ENCODE assay signal across 19 cellular contexts in the genomic region with DNA sequence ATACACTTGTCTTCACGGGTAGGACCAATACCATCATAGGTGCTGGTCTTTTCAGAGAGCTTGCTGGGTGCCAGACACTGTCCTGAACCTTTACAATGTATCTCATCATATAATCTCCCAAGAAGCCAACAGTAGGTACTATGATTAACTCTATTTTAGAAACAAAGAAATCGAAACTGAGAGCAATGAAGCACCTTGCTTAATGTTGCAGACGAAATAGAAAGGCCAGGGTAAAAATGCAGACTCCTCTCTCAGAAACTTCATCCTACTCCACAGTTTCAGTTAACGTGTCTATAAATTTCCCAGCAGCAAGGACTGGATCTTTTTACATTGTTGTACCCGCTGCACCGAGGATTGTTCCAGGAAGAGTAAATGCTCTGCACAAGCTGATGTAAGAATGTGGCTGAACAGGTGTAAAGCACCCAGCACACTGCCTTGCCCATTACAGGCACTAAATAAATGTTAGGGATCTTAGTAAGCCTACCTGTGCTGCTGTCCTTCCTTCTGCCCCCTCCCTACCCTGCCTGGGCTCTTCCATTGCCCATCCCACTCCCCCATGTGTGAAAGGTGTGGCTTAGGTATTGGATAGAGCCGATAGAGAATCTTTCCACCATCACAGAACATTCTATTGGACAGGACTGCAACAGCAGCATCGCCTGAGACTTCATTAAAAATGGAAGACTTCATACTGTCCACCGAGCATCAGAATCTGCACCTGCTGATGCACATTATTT.
DNase-seq lines count a peak whose midpoint lies in the region; ATAC-seq, FAIRE-seq and TF ChIP-seq lines count a peak whose summit lies in the region.
"Had no signal": no experiment of that assay in that cellular context is flagged by ENCODE, and none has a peak within 500 bp of the region (broad histone marks: within the 10 kb centered on the region; RNA-seq: fewer than 3 reads in every experiment).

No MANE protein-coding gene starts in this region.

- peak overlapping the region; percentile 45 for H2AFZ ChIP-seq in MM.1S (ENCODE audit: low read length)
- no peak overlapping the region for H2AFZ ChIP-seq in mesenchymal stem cell (ENCODE audit: low read depth, low read length)

- H3K9me3 ChIP-seq in A549 (no peaks in the 10 kb centered on the region), MM.1S (replicated peaks; ENCODE audit: insufficient read depth, low read length) (no peaks in the 10 kb centered on the region), RWPE2 (ENCODE audit: severe bottlenecking) (no peaks in the 10 kb centered on the region), mesenchymal stem cell (ENCODE audit: control insufficient read depth, low read length) (no peaks in the 10 kb centered on the region), sigmoid colon (no peaks in the 10 kb centered on the region)
- H3K9me3 ChIP-seq: SK-N-SH had no signal

- H2BK12ac ChIP-seq in mesenchymal stem cell (ENCODE audit: low read length in 2 of 2): no peak overlapping the region

- 78% methylated on average over 9 of the region's 9 CpGs for WGBS in A549 (ENCODE audit: missing lambda C conversion rate)
- WGBS in mesenchymal stem cell: 79% methylated on average over 7 of the region's 9 CpGs
- WGBS in sigmoid colon, 2 donors: 57 to 71% methylated on average over 9 of the region's 9 CpGs

- H3F3A ChIP-seq in MM.1S (ENCODE audit: insufficient read depth, low read length): peaks cover 30% of the 10 kb centered on the region

- H3K4me2 ChIP-seq in A549 (no peak overlapping the region), MM.1S (ENCODE audit: low read depth, low read length) (peak overlapping the region; percentile 88), mesenchymal stem cell (ENCODE audit: low read length, poor library complexity, severe bottlenecking) (no peak overlapping the region)
- H3K4me2 ChIP-seq: SK-N-SH had no signal

- no peak overlapping the region for H3K4me3 ChIP-seq in A549
- peak overlapping the region; percentile 54 for H3K4me3 ChIP-seq in MM.1S (ENCODE audit: low read length)
- no peak overlapping the region for H3K4me3 ChIP-seq in RWPE2 (ENCODE audit: severe bottlenecking)
- no peak overlapping the region for H3K4me3 ChIP-seq in mesenchymal stem cell (ENCODE audit: insufficient read depth in 1 of 2, low read depth in 1 of 2, low read length in 2 of 2)
- H3K4me3 ChIP-seq in sigmoid colon: no peak overlapping the region

- H3K4me1 ChIP-seq in A549: peaks cover 33% of the 10 kb centered on the region
- H3K4me1 ChIP-seq in MM.1S (ENCODE audit: low read length): peaks cover 50% of the 10 kb centered on the region
- peaks cover 25% of the 10 kb centered on the region for H3K4me1 ChIP-seq in RWPE2 (ENCODE audit: insufficient read depth, poor library complexity, severe bottlenecking)
- H3K4me1 ChIP-seq in mesenchymal stem cell (ENCODE audit: control insufficient read depth, insufficient read depth, low read depth, low read length): peaks cover 8% of the 10 kb centered on the region
- H3K4me1 ChIP-seq in sigmoid colon: peaks cover 0 to 5% (median 4%) of the 10 kb centered on the region in 4 donors

- no peak overlapping the region for H3K14ac ChIP-seq in mesenchymal stem cell (ENCODE audit: low read length in 2 of 2)

- H4K8ac ChIP-seq in mesenchymal stem cell (ENCODE audit: low read length): no peak overlapping the region

- peaks cover 8% of the 10 kb centered on the region for H3K79me2 ChIP-seq in MM.1S (ENCODE audit: low read length)

- no peaks in the 10 kb centered on the region for H3K36me3 Mint-ChIP-seq in effector memory CD8-positive, alpha-beta T cell (ENCODE audit: insufficient read depth)

- H2BK120ac ChIP-seq in mesenchymal stem cell (ENCODE audit: low read depth, low read length): no peak overlapping the region

- no peak overlapping the region for H2BK15ac ChIP-seq in mesenchymal stem cell (ENCODE audit: low read depth, poor library complexity, severe bottlenecking)

- POLR2A ChIA-PET in A549 (lab: Yijun Ruan, JAX): no interaction called here

- H2BK5ac ChIP-seq in mesenchymal stem cell (ENCODE audit: low read depth, low read length, poor library complexity, severe bottlenecking): no peak overlapping the region

- H3K27ac ChIP-seq in A549 (peak overlapping the region; percentile 14 to 48; a peak in 3 of 6 replicates), MM.1S (ENCODE audit: low read length) (peak overlapping the region; percentile 94), RWPE2 (ENCODE audit: poor library complexity, severe bottlenecking) (no peak overlapping the region), mesenchymal stem cell (ENCODE audit: low read length, poor library complexity, severe bottlenecking) (no peak overlapping the region), sigmoid colon (no peak overlapping the region)

- H3K27me3 Mint-ChIP-seq in effector memory CD8-positive, alpha-beta T cell: peaks cover 47 to 82% of the 10 kb centered on the region in 2 donors

- H3K9me2 ChIP-seq in MM.1S (replicated peaks; ENCODE audit: insufficient read depth, low read length): no peaks in the 10 kb centered on the region
- H3K9me2 ChIP-seq: SK-N-SH had no signal

- H3K4ac ChIP-seq in mesenchymal stem cell (ENCODE audit: low read depth in 1 of 2, low read length in 2 of 2): no peak overlapping the region

- H2AK5ac ChIP-seq in mesenchymal stem cell (ENCODE audit: low read length, severe bottlenecking): peak overlapping the region; percentile 43

- DNase-seq in A549 (ENCODE audit: low read depth in 1 of 2, low spot score in 1 of 2): no peak
- DNase-seq in MM.1S: peak; percentile 86
- DNase-seq in RWPE2 (ENCODE audit: low spot score): peak; percentile 7
- no peak for DNase-seq in mesenchymal stem cell
- DNase-seq in effector memory CD8-positive, alpha-beta T cell: no peak
- DNase-seq in UCSD-AML1 (lab: John Stamatoyannopoulos, UW; ENCODE audit: unreplicated experiment): no peak
- DNase-seq in sigmoid colon: no peak
- no peak for DNase-seq in COR-L47 (lab: John Stamatoyannopoulos, UW)
- DNase-seq: 8988T, GDM1, H7, KBM-7, NCI-H1417 treated with DMSO at 0.1 percent for 48 hours, NCI-H1930, NCI-H345, NCI-H526, SHP77 treated with DMSO at 0.1 percent for 48 hours, SK-N-SH had no signal

- no peak overlapping the region for H3K4me3 Mint-ChIP-seq in effector memory CD8-positive, alpha-beta T cell
- H3K4me3 Mint-ChIP-seq: B cell had no signal

- no peak overlapping the region for H3K18ac ChIP-seq in mesenchymal stem cell (ENCODE audit: low read depth in 1 of 2, low read length in 2 of 2)

- CTCF ChIA-PET in A549 (lab: Yijun Ruan, JAX): interaction anchor here (9.4 kb wide), 1 partner anchor 39 kb away, joined by 112 read pairs; no protein-coding TSS in a partner anchor

- no peaks in the 10 kb centered on the region for H3K4me1 Mint-ChIP-seq in effector memory CD8-positive, alpha-beta T cell (ENCODE audit: low read depth in 2 of 2)

- TF ChIP-seq RAD21 in A549 (conservative IDR thresholded peaks at IDR 0.05 in 1 of 2, IDR thresholded peaks at IDR 0.05 in 1 of 2): no peak

- no peak overlapping the region for H4K91ac ChIP-seq in mesenchymal stem cell (ENCODE audit: low read length)

- no peak for TF ChIP-seq POLR2A in A549 (IDR thresholded peaks at IDR 0.05; ENCODE audit: low read length)
- no peak for TF ChIP-seq POLR2A in sigmoid colon (IDR thresholded peaks at IDR 0.05)

- H3K27me3 ChIP-seq in MM.1S (replicated peaks; ENCODE audit: insufficient read depth, low read length): no peaks in the 10 kb centered on the region
- H3K27me3 ChIP-seq in RWPE2 (ENCODE audit: insufficient read depth, poor library complexity, severe bottlenecking): no peaks in the 10 kb centered on the region
- peaks cover 0 to 22% of the 10 kb centered on the region in 2 experiments for H3K27me3 ChIP-seq in mesenchymal stem cell (ENCODE audit: control insufficient read depth in 1 of 2, insufficient read depth in 1 of 2, low read length in 2 of 2)
- peaks cover 7 to 33% (median 11%) of the 10 kb centered on the region in 3 donors for H3K27me3 ChIP-seq in sigmoid colon

- no peaks in the 10 kb centered on the region for H4K20me1 ChIP-seq in MM.1S (ENCODE audit: insufficient read depth, low read length)

- H3K9me3 Mint-ChIP-seq in effector memory CD8-positive, alpha-beta T cell: peaks cover 0 to 7% of the 10 kb centered on the region in 2 donors

- H3K23ac ChIP-seq in mesenchymal stem cell (ENCODE audit: low read length in 2 of 2): no peak overlapping the region

- TF ChIP-seq CTCF in A549 (IDR thresholded peaks at IDR 0.05) (no peak), MM.1S (IDR thresholded peaks at IDR 0.05; ENCODE audit: low read length) (no peak), RWPE2 (IDR thresholded peaks at IDR 0.05; ENCODE audit: poor library complexity, severe bottlenecking) (no peak), sigmoid colon (IDR thresholded peaks at IDR 0.05) (no peak)

- intact Hi-C loops in sigmoid colon (cut with DNase I): no loop called here

- FAIRE-seq in A549 (lab: Jason Lieb, UNC): no peak

- H3K27ac Mint-ChIP-seq in effector memory CD8-positive, alpha-beta T cell: no peak overlapping the region
- H3K27ac Mint-ChIP-seq: B cell had no signal

- H3K79me1 ChIP-seq in mesenchymal stem cell (replicated peaks; ENCODE audit: low read length, poor library complexity, severe bottlenecking): peaks cover 4% of the 10 kb centered on the region

- H3K9ac ChIP-seq in MM.1S (ENCODE audit: low read length) (peak overlapping the region; percentile 71), mesenchymal stem cell (ENCODE audit: low read length) (no peak overlapping the region)
- H3K9ac ChIP-seq: SK-N-SH had no signal

- ATAC-seq in A549 (no peak), RWPE2 (ENCODE audit: low read depth) (no peak)
- ATAC-seq in effector memory CD8-positive, alpha-beta T cell (replicated peaks): no peak

- H3K36me3 ChIP-seq in MM.1S (replicated peaks; ENCODE audit: insufficient read depth, low read length) (no peaks in the 10 kb centered on the region), RWPE2 (ENCODE audit: low read depth) (no peaks in the 10 kb centered on the region), mesenchymal stem cell (ENCODE audit: control insufficient read depth in 1 of 2, insufficient read depth in 2 of 2, low read depth in 1 of 2, low read length in 2 of 2) (no peaks in the 10 kb centered on the region), sigmoid colon (no peaks in the 10 kb centered on the region)

- TF ChIP-seq EP300 in A549 (IDR thresholded peaks at IDR 0.05) (no peak), sigmoid colon (IDR thresholded peaks at IDR 0.05) (no peak)

TF ChIP-seq in A549, 52 proteins besides CTCF, POLR2A, EP300 and RAD21 (continues in another document):
- TF ChIP-seq SMC3 (IDR thresholded peaks at IDR 0.05): no peak
- TF ChIP-seq JUNB (IDR thresholded peaks at IDR 0.05): no peak
- TF ChIP-seq PHF8 (IDR thresholded peaks at IDR 0.05; ENCODE audit: borderline replicate concordance, low read depth): no peak
- no peak for TF ChIP-seq HEYL (CRISPR knock-in tag; IDR thresholded peaks at IDR 0.05)
- no peak for TF ChIP-seq ESRRA (IDR thresholded peaks at IDR 0.05; ENCODE audit: borderline replicate concordance, low read length)

Comparison
In these comparisons a context has a peak if more than half of its experiments do, and no peak if none do; other contexts are left out.
1. DNase-seq: peak in MM.1S (single experiment) and RWPE2 (single experiment); none in A549 (0 of 2), mesenchymal stem cell (single experiment), effector memory CD8-positive, alpha-beta T cell (0 of 3), UCSD-AML1 (single experiment), sigmoid colon (single experiment) and COR-L47 (single experiment).
2. H3K27ac ChIP-seq: peak in A549 (2 of 2) and MM.1S (single experiment); none in RWPE2 (single experiment), mesenchymal stem cell (single experiment) and sigmoid colon (0 of 4).